Comparison of ENCODE assay signal across 30 cellular contexts in genomic region chr19:6988257-6988656, GRCh38. TPM values are rescaled to one million over a fixed set of nuclear protein-coding genes. Genes with fewer than 3 reads are reported as not detected.
"Had no signal": no experiment of that assay in that cellular context is flagged by ENCODE, and none has a peak within 500 bp of the region (broad histone marks: within the 10 kb centered on the region; RNA-seq: fewer than 3 reads in every experiment).

No MANE protein-coding gene starts in this region.

- H3K27ac ChIP-seq: breast epithelium had no signal

- H3K27ac Mint-ChIP-seq: activated CD8-positive, alpha-beta T cell treated with anti-CD3 and anti-CD28 coated beads, Interleukin-2, amount 10 ng/mL, durations not matched to agents 7 days and 5 days; activated naive CD4-positive, alpha-beta T cell treated with anti-CD3 and anti-CD28 coated beads, Interleukin-2, amount 50 U/mL, for 24 hours; activated T-helper 1 cell treated with anti-CD3 and anti-CD28 coated beads, Interleukin-12 subunit alpha, Interleukin-12 subunit beta, Interleukin-2, Interleukin-4 antibody, amounts not matched to agents 30 ng/mL and 10 ng/mL and 1 ng/mL, durations not matched to agents 14 hours and 24 hours and 36 hours; T-helper 1 cell treated with Interleukin-12 subunit alpha and Interleukin-12 subunit beta and Interleukin-4 antibody, amounts not matched to agents 30 μg/mL and 1 μg/mL, for 36 hours; WTC11 had no signal

- H3K27me3 Mint-ChIP-seq: activated naive CD4-positive, alpha-beta T cell treated with anti-CD3 and anti-CD28 coated beads, Interleukin-2, amount 50 U/mL, for 24 hours had no signal

- H3K4me1 Mint-ChIP-seq: WTC11 had no signal

- DNase-seq: activated CD4-positive, alpha-beta T cell treated with anti-CD3 and anti-CD28 coated beads for 48 hours; activated CD4-positive, alpha-beta T cell treated with anti-CD3 and anti-CD28 coated beads, Interleukin-2, amount 50 U/mL, for 4 hours; activated CD4-positive, CD25-positive, alpha-beta regulatory T cell treated with anti-CD3 and anti-CD28 coated beads, Interleukin-2, amount 50 U/mL, for 72 hours; activated CD8-positive, alpha-beta memory T cell treated with anti-CD3 and anti-CD28 coated beads, Interleukin-2, amount 50 U/mL, for 48 hours; activated CD8-positive, alpha-beta T cell treated with anti-CD3 and anti-CD28 coated beads, Interleukin-2, amount 10 ng/mL, durations not matched to agents 7 days and 5 days; activated effector memory CD4-positive, alpha-beta T cell treated with Interleukin-2 at 50 U/mL for 16 hours; activated naive CD4-positive, alpha-beta T cell; activated T-cell treated with anti-CD3 and anti-CD28 coated beads, Interleukin-2, amount 50 U/mL, for 1 hour; aorta; central memory CD4-positive, alpha-beta T cell; KG1; NCI-H1105; NCI-H1436; NCI-H1694 treated with DMSO at 0.1 percent for 48 hours; NCI-H2029 treated with DMSO at 0.1 percent for 48 hours; NCI-H510A treated with DMSO at 0.1 percent for 48 hours; NCI-H69; OCI-M1; Right ventricle myocardium superior; RPMI8226 had no signal

- H3K4me3 ChIP-seq: breast epithelium had no signal

- ATAC-seq: activated CD8-positive, alpha-beta T cell treated with anti-CD3 and anti-CD28 coated beads, Interleukin-2, amount 10 ng/mL, durations not matched to agents 7 days and 5 days; Panc1; WTC11 had no signal

- H3K27me3 ChIP-seq: breast epithelium had no signal

- H3K4me1 ChIP-seq: breast epithelium had no signal

- H3K36me3 ChIP-seq: breast epithelium had no signal

- H3K4me3 Mint-ChIP-seq: activated CD8-positive, alpha-beta T cell treated with anti-CD3 and anti-CD28 coated beads, Interleukin-2, amount 10 ng/mL, durations not matched to agents 7 days and 5 days; activated naive CD4-positive, alpha-beta T cell treated with anti-CD3 and anti-CD28 coated beads, Interleukin-2, amount 50 U/mL, for 24 hours; activated T-helper 1 cell treated with anti-CD3 and anti-CD28 coated beads, Interleukin-12 subunit alpha, Interleukin-12 subunit beta, Interleukin-2, Interleukin-4 antibody, amounts not matched to agents 30 ng/mL and 10 ng/mL and 1 ng/mL, durations not matched to agents 14 hours and 24 hours and 36 hours; T-helper 1 cell treated with Interleukin-12 subunit alpha and Interleukin-12 subunit beta and Interleukin-4 antibody, amounts not matched to agents 30 μg/mL and 1 μg/mL, for 36 hours; WTC11 had no signal

RNA-seq across cellular contexts. Expression of gene MBD3L2B, which starts 33.0 kb away (rescaled TPM):
- total RNA-seq: activated CD8-positive, alpha-beta T cell treated with anti-CD3 and anti-CD28 coated beads, Interleukin-2, amount 10 ng/mL, durations not matched to agents 7 days and 5 days; activated T-helper 1 cell treated with anti-CD3 and anti-CD28 coated beads, Interleukin-12 subunit alpha, Interleukin-12 subunit beta, Interleukin-2, Interleukin-4 antibody, amounts not matched to agents 30 ng/mL and 10 ng/mL and 1 ng/mL, durations not matched to agents 14 hours and 24 hours and 36 hours; aorta; breast epithelium; chondrocyte; LHCN-M2; M059J; Right ventricle myocardium superior; SK-MEL-5; WTC11 had no signal
- polyA plus RNA-seq: aorta had no signal

RNA-seq across cellular contexts. Expression of gene MBD3L5, which starts 42.1 kb away (rescaled TPM):
- total RNA-seq: activated CD8-positive, alpha-beta T cell treated with anti-CD3 and anti-CD28 coated beads, Interleukin-2, amount 10 ng/mL, durations not matched to agents 7 days and 5 days; activated T-helper 1 cell treated with anti-CD3 and anti-CD28 coated beads, Interleukin-12 subunit alpha, Interleukin-12 subunit beta, Interleukin-2, Interleukin-4 antibody, amounts not matched to agents 30 ng/mL and 10 ng/mL and 1 ng/mL, durations not matched to agents 14 hours and 24 hours and 36 hours; aorta; breast epithelium; chondrocyte; LHCN-M2; M059J; Right ventricle myocardium superior; SK-MEL-5; WTC11 had no signal
- polyA plus RNA-seq: aorta had no signal

RNA-seq across cellular contexts. Expression of gene MBD3L4, which starts 51.7 kb away (rescaled TPM):
- total RNA-seq: activated CD8-positive, alpha-beta T cell treated with anti-CD3 and anti-CD28 coated beads, Interleukin-2, amount 10 ng/mL, durations not matched to agents 7 days and 5 days; activated T-helper 1 cell treated with anti-CD3 and anti-CD28 coated beads, Interleukin-12 subunit alpha, Interleukin-12 subunit beta, Interleukin-2, Interleukin-4 antibody, amounts not matched to agents 30 ng/mL and 10 ng/mL and 1 ng/mL, durations not matched to agents 14 hours and 24 hours and 36 hours; aorta; breast epithelium; chondrocyte; LHCN-M2; M059J; Right ventricle myocardium superior; SK-MEL-5; WTC11 had no signal
- polyA plus RNA-seq: aorta had no signal
